1 cellular context compared by ENCODE assay signal in genomic region chr22:35970601-35971417, GRCh38.
A peak's percentile ranks its signal among the peaks of the same experiment; 100 is the strongest.
TF ChIP-seq lines count a peak whose summit lies in the region.

No MANE protein-coding gene starts in this region.

TF ChIP-seq in IMR-90, 13 proteins besides CTCF, POLR2A, EP300 and RAD21:
- no peak for TF ChIP-seq MXI1 (IDR thresholded peaks at IDR 0.05; ENCODE audit: borderline replicate concordance, low read depth, low read length)
- 0 out of 2 replicates have a peak, but pooled peaks have one; percentile 13 for TF ChIP-seq CEBPB (IDR thresholded peaks at IDR 0.05; ENCODE audit: low read depth, low read length)
- TF ChIP-seq SMC3 (IDR thresholded peaks at IDR 0.05; ENCODE audit: low read depth, low read length), result no peak
- TF ChIP-seq, protein P1, sequence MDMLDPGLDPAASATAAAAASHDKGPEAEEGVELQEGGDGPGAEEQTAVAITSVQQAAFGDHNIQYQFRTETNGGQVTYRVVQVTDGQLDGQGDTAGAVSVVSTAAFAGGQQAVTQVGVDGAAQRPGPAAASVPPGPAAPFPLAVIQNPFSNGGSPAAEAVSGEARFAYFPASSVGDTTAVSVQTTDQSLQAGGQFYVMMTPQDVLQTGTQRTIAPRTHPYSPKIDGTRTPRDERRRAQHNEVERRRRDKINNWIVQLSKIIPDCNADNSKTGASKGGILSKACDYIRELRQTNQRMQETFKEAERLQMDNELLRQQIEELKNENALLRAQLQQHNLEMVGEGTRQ (IDR thresholded peaks at IDR 0.05; ENCODE audit: low read depth, low read length), result no peak
- TF ChIP-seq RFX5 (IDR thresholded peaks at IDR 0.05; ENCODE audit: low read depth, low read length), result no peak
- TF ChIP-seq CHD1 (IDR thresholded peaks at IDR 0.05; ENCODE audit: low read depth, low read length), result no peak
- TF ChIP-seq RCOR1 (IDR thresholded peaks at IDR 0.05; ENCODE audit: insufficient replicate concordance, low read length), result no peak
- no peak for TF ChIP-seq NFE2L2 (IDR thresholded peaks at IDR 0.05; ENCODE audit: low read depth, low read length)
TF ChIP-seq in IMR-90: peak in this region for 1.
